8 cellular contexts compared by ENCODE assay signal in genomic region chr19:17420267-17420924, GRCh38. TPM values are rescaled to one million over a fixed set of nuclear protein-coding genes. Genes with fewer than 3 reads are reported as not detected.
DNase-seq lines count a peak whose midpoint lies in the region; ATAC-seq and TF ChIP-seq lines count a peak whose summit lies in the region.

No MANE protein-coding gene starts in this region.

- H3K36me3 ChIP-seq in RWPE2 (ENCODE audit: low read depth) (peaks cover 22% of the 10 kb centered on the region), mammary epithelial cell (ENCODE audit: insufficient read depth, low read length) (peaks cover 2% of the 10 kb centered on the region)

- WGBS in mammary epithelial cell (ENCODE audit: low coverage, missing lambda C conversion rate): 5% methylated on average over 8 of the region's 38 CpGs

- H2AFZ ChIP-seq in mammary epithelial cell (ENCODE audit: low read depth, low read length): peak overlapping the region; percentile 99

- no peaks in the 10 kb centered on the region for H3K4me1 ChIP-seq in RWPE2 (ENCODE audit: insufficient read depth, poor library complexity, severe bottlenecking)
- peaks cover 6% of the 10 kb centered on the region for H3K4me1 ChIP-seq in mammary epithelial cell (ENCODE audit: insufficient read depth, low read length)

- H3K27ac ChIP-seq in RWPE2 (ENCODE audit: poor library complexity, severe bottlenecking) (peak overlapping the region; percentile 50), mammary epithelial cell (ENCODE audit: insufficient read depth, low read depth, low read length) (peak overlapping the region; percentile 2)

- H3K9ac ChIP-seq in mammary epithelial cell (ENCODE audit: insufficient read depth, low read length): peak overlapping the region; percentile 9

- H3K4me3 ChIP-seq in RWPE2 (ENCODE audit: severe bottlenecking) (peak overlapping the region; percentile 63), mammary epithelial cell (replicated peaks in 1 of 3; ENCODE audit: insufficient read depth in 1 of 3, low read depth in 2 of 3, low read length in 3 of 3) (peak overlapping the region; percentile 54 to 70 (median 54))

- no peaks in the 10 kb centered on the region for H3K27me3 Mint-ChIP-seq in stimulated activated naive CD8-positive, alpha-beta T cell treated with anti-CD3 and anti-CD28 coated beads, Interleukin-15, Interleukin-2, amounts not matched to agents 100 ng/mL and 50 ng/mL, for 24 hours

- H3K27me3 ChIP-seq in RWPE2 (ENCODE audit: insufficient read depth, poor library complexity, severe bottlenecking) (no peaks in the 10 kb centered on the region), mammary epithelial cell (ENCODE audit: insufficient read depth, low read length) (no peaks in the 10 kb centered on the region)

- peaks cover 5% of the 10 kb centered on the region for H3K36me3 Mint-ChIP-seq in stimulated activated naive CD8-positive, alpha-beta T cell treated with anti-CD3 and anti-CD28 coated beads, Interleukin-15, Interleukin-2, amounts not matched to agents 100 ng/mL and 50 ng/mL, for 24 hours (ENCODE audit: low read depth)

- H3K79me2 ChIP-seq in mammary epithelial cell (ENCODE audit: insufficient read depth, low read length): no peaks in the 10 kb centered on the region

- peak; percentile 11 for ATAC-seq in HG02981 (IDR thresholded peaks at IDR 0.05; ENCODE audit: unreplicated experiment)
- ATAC-seq in RWPE2 (ENCODE audit: low read depth): peak; percentile 47; the same call in 2 of the 3 replicates
- ATAC-seq in left lobe of liver: peak; percentile 57

- no peaks in the 10 kb centered on the region for H3K9me3 Mint-ChIP-seq in stimulated activated naive CD8-positive, alpha-beta T cell treated with anti-CD3 and anti-CD28 coated beads, Interleukin-15, Interleukin-2, amounts not matched to agents 100 ng/mL and 50 ng/mL, for 24 hours

- peak; percentile 26 to 37 for DNase-seq in SHP77 (lab: John Stamatoyannopoulos, UW)
- no peak for DNase-seq in SHP77 treated with DMSO at 0.1 percent for 48 hours (lab: John Stamatoyannopoulos, UW)
- DNase-seq in RWPE2 (ENCODE audit: low spot score): no peak
- DNase-seq in mammary epithelial cell: peak; percentile 20
- DNase-seq in left lobe of liver (ENCODE audit: low spot score): peak; percentile 57
- DNase-seq in midbrain (lab: John Stamatoyannopoulos, UW): no peak

- peak overlapping the region; percentile 85 for H3K4me2 ChIP-seq in mammary epithelial cell (ENCODE audit: insufficient read depth, low read depth, low read length)

- dilution Hi-C loops in mammary epithelial cell (cut with HindIII; ENCODE audit: low sequenced_read_pairs): no loop called here

- no peaks in the 10 kb centered on the region for H4K20me1 ChIP-seq in mammary epithelial cell (ENCODE audit: insufficient read depth, low read length)

- H3K27ac Mint-ChIP-seq in stimulated activated naive CD8-positive, alpha-beta T cell treated with anti-CD3 and anti-CD28 coated beads, Interleukin-15, Interleukin-2, amounts not matched to agents 100 ng/mL and 50 ng/mL, for 24 hours: peak overlapping the region; percentile 34

- H3K4me1 Mint-ChIP-seq in stimulated activated naive CD8-positive, alpha-beta T cell treated with anti-CD3 and anti-CD28 coated beads, Interleukin-15, Interleukin-2, amounts not matched to agents 100 ng/mL and 50 ng/mL, for 24 hours (ENCODE audit: low read depth): peaks cover 18% of the 10 kb centered on the region

- H3K4me3 Mint-ChIP-seq in stimulated activated naive CD8-positive, alpha-beta T cell treated with anti-CD3 and anti-CD28 coated beads, Interleukin-15, Interleukin-2, amounts not matched to agents 100 ng/mL and 50 ng/mL, for 24 hours: peak overlapping the region; percentile 92

- TSS peak; percentile 20 for BruUV-seq in mammary epithelial cell (replicated peaks; lab: Mats Ljungman, UMichigan)

- CTCF ChIA-PET in mammary epithelial cell (lab: Charles Lee; ENCODE audit: low non-redundant PET): interaction anchor here (0.7 kb wide), 2 partner anchors 25 to 108 kb away, joined by 3 read pairs; no protein-coding TSS in a partner anchor

- in situ Hi-C loops in mammary epithelial cell (cut with MboI; ENCODE audit: low sequenced_read_pairs in 2 of 2): no loop called here

- intact Hi-C loops in mammary epithelial cell (cut with micrococcal nuclease): loop anchor here (2.0 kb wide), 1 partner anchor 46 kb away; no protein-coding TSS in a partner anchor

- H3K9me3 ChIP-seq in RWPE2 (ENCODE audit: severe bottlenecking) (no peaks in the 10 kb centered on the region), mammary epithelial cell (replicated peaks; ENCODE audit: insufficient read depth, low read length) (no peaks in the 10 kb centered on the region)

- TF ChIP-seq CTCF in RWPE2 (IDR thresholded peaks at IDR 0.05; ENCODE audit: poor library complexity, severe bottlenecking) (peak; percentile 33), mammary epithelial cell (conservative IDR thresholded peaks at IDR 0.05 in 1 of 2, IDR thresholded peaks at IDR 0.05 in 1 of 2; ENCODE audit: extremely low read depth in 1 of 2, insufficient read depth in 1 of 2, low read depth in 1 of 2, low read length in 2 of 2) (peak in 1 of 2 donors; percentile 33)

RNA-seq across cellular contexts. Expression of gene MVB12A, which starts 0.5 kb away (rescaled TPM):
- 10 to 100 TPM; 32.2 to 50.1 TPM for total RNA-seq in mammary epithelial cell
- polyA plus RNA-seq in mammary epithelial cell: 57.2 TPM
- 35.2 TPM for polyA minus RNA-seq in mammary epithelial cell
- total RNA-seq in left lobe of liver: 22.6 TPM

RNA-seq across cellular contexts. Expression of gene BST2, which starts 15.0 kb away (rescaled TPM):
- total RNA-seq in mammary epithelial cell (1 to 10 TPM in 1 of 2 donors, under 1 TPM in 1; 0.61 to 3.7 TPM), left lobe of liver (103 TPM)
- 2.6 TPM for polyA plus RNA-seq in mammary epithelial cell
- polyA minus RNA-seq in mammary epithelial cell: not detected

RNA-seq across cellular contexts. Expression of gene CCDC194, which starts 26.4 kb away (rescaled TPM):
- total RNA-seq in mammary epithelial cell (not detected), left lobe of liver (0.50 TPM)
- polyA plus RNA-seq in mammary epithelial cell: not detected
- polyA minus RNA-seq in mammary epithelial cell: not detected

RNA-seq across cellular contexts. Expression of gene TMEM221, which starts 28.1 kb away (rescaled TPM):
- total RNA-seq in mammary epithelial cell: 1 to 10 TPM in 1 of 2 donors, under 1 TPM in 1; 0.17 to 1.4 TPM
- polyA plus RNA-seq in mammary epithelial cell: 0.35 TPM
- 2.2 TPM for polyA minus RNA-seq in mammary epithelial cell
- total RNA-seq in left lobe of liver: 0.15 TPM

RNA-seq across cellular contexts. Expression of gene NXNL1, which starts 40.3 kb away (rescaled TPM):
- total RNA-seq in mammary epithelial cell (not detected), left lobe of liver (not detected)
- not detected for polyA plus RNA-seq in mammary epithelial cell
- not detected for polyA minus RNA-seq in mammary epithelial cell

Comparison
In these comparisons a context has a peak if more than half of its experiments do, and no peak if none do; other contexts are left out.
1. DNase-seq: peak in SHP77 (2 of 2), mammary epithelial cell (single experiment) and left lobe of liver (single experiment); none in SHP77 treated with DMSO at 0.1 percent for 48 hours (single experiment), RWPE2 (single experiment) and midbrain (single experiment).
2. RNA of gene BST2, which starts 15.0 kb away (total RNA-seq): 103 TPM in left lobe of liver (single experiment); 0.61 to 3.7 TPM in mammary epithelial cell; every median in the first group is over 10 times any median in the second.
3. Peak in every context shown above with its lines, with median percentiles within 50 percentile points of each other: ATAC-seq.